Comparison of ENCODE assay signal across 3 cellular contexts in genomic region chr14:77157716-77158115, GRCh38.
TF ChIP-seq lines count a peak whose summit lies in the region.

No MANE protein-coding gene starts in this region.

TF ChIP-seq in SK-N-SH, 30 proteins besides CTCF, POLR2A, EP300 and RAD21 (continues in another document):
- TF ChIP-seq PBX3 (IDR thresholded peaks at IDR 0.05) (no peak), USF1 (IDR thresholded peaks at IDR 0.05; ENCODE audit: borderline replicate concordance, low read depth) (no peak), FOSL2 (IDR thresholded peaks at IDR 0.05; ENCODE audit: borderline replicate concordance, low read depth) (no peak), ZBTB33 (IDR thresholded peaks at IDR 0.05; ENCODE audit: borderline replicate concordance, low read depth) (no peak), SIN3A (IDR thresholded peaks at IDR 0.05; ENCODE audit: borderline replicate concordance, low read depth, low read length) (no peak), TEAD4 (IDR thresholded peaks at IDR 0.05; ENCODE audit: borderline replicate concordance, insufficient read depth) (no peak), FOXJ3 (CRISPR knock-in tag; IDR thresholded peaks at IDR 0.05) (no peak), POLR2AphosphoS5 (IDR thresholded peaks at IDR 0.05; ENCODE audit: low read depth, low read length) (no peak), EZH2phosphoT487 (IDR thresholded peaks at IDR 0.05; ENCODE audit: borderline replicate concordance, low read depth) (no peak), GATA2 (CRISPR knock-in tag; IDR thresholded peaks at IDR 0.05) (no peak), SMC3 (IDR thresholded peaks at IDR 0.05; ENCODE audit: low read depth, low read length) (no peak), IRF3 (IDR thresholded peaks at IDR 0.05; ENCODE audit: low read depth, low read length) (no peak), CHD2 (IDR thresholded peaks at IDR 0.05; ENCODE audit: low read length, partially characterized antibody) (no peak), JUND (IDR thresholded peaks at IDR 0.05) (no peak), MXI1 (IDR thresholded peaks at IDR 0.05; ENCODE audit: low read depth, low read length) (no peak), ELF1 (IDR thresholded peaks at IDR 0.05) (no peak), TCF12 (IDR thresholded peaks at IDR 0.05) (no peak), MAX (IDR thresholded peaks at IDR 0.05; ENCODE audit: low read depth) (no peak)

TF ChIP-seq in SK-N-SH treated with all-trans-retinoic acid at 6 μM for 48 hours, 23 proteins besides CTCF, POLR2A, EP300 and RAD21:
- TF ChIP-seq ZNF565 (CRISPR knock-in tag; conservative IDR thresholded peaks at IDR 0.05; ENCODE audit: low read depth) (no peak), RARB (CRISPR knock-in tag; IDR thresholded peaks at IDR 0.05) (no peak), CSDC2 (CRISPR knock-in tag; IDR thresholded peaks at IDR 0.05) (no peak), ZFP3 (CRISPR knock-in tag; IDR thresholded peaks at IDR 0.05) (no peak), ISL1 (CRISPR knock-in tag; IDR thresholded peaks at IDR 0.05) (no peak), ARNTL (CRISPR knock-in tag; IDR thresholded peaks at IDR 0.05; ENCODE audit: borderline replicate concordance, low read depth) (no peak), PATZ1 (CRISPR knock-in tag; IDR thresholded peaks at IDR 0.05; ENCODE audit: borderline replicate concordance) (no peak), PPARA (CRISPR knock-in tag; IDR thresholded peaks at IDR 0.05; ENCODE audit: borderline replicate concordance) (no peak), POU6F1 (CRISPR knock-in tag; IDR thresholded peaks at IDR 0.05; ENCODE audit: borderline replicate concordance, low read depth) (no peak), ESRRG (CRISPR knock-in tag; IDR thresholded peaks at IDR 0.05) (no peak), ZFP30 (CRISPR knock-in tag; IDR thresholded peaks at IDR 0.05) (no peak)

TF ChIP-seq in HepG2, 621 proteins besides CTCF, POLR2A, EP300 and RAD21:
- no peak for TF ChIP-seq KDM4B (CRISPR knock-in tag; IDR thresholded peaks at IDR 0.05)
